ENCODE assay signal across 10 cellular contexts in the genomic region with DNA sequence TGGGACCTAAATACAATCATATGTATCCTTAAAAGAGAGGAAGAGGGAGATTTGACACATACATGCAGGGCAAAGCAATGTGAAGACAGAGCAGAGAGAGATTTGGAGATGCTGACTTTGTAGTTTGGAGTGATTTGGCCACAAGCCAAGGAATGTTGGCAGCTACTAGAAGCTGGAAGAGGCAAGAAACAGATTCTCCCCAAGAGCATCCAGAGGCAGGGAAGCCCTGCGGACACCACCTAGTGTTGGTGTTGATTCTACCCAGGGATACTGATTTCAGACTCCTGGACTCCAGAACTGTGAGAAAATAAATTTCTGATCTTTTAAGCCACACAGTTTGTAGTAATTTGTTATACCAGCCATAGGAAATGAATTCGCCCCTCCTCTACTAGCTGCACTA.
DNase-seq lines count a peak whose midpoint lies in the region; ATAC-seq, FAIRE-seq and TF ChIP-seq lines count a peak whose summit lies in the region.
"Had no signal": no experiment of that assay in that cellular context is flagged by ENCODE, and none has a peak within 500 bp of the region (broad histone marks: within the 10 kb centered on the region; RNA-seq: fewer than 3 reads in every experiment).

No MANE protein-coding gene starts in this region.

- TF ChIP-seq RAD21 in A549 (conservative IDR thresholded peaks at IDR 0.05 in 1 of 2, IDR thresholded peaks at IDR 0.05 in 1 of 2): peak; percentile 18 to 21; a peak in 1 of 5 replicates

- H3K4me1 ChIP-seq in A549: peaks cover 16% of the 10 kb centered on the region

- FAIRE-seq in A549 (lab: Jason Lieb, UNC): no peak

- TF ChIP-seq POLR2A in A549 (IDR thresholded peaks at IDR 0.05; ENCODE audit: low read length): no peak

- H3K4me2 ChIP-seq in A549: no peak overlapping the region

- no peak overlapping the region for H3K27ac ChIP-seq in A549

- DNase-seq in A549 (ENCODE audit: low read depth in 1 of 2, low spot score in 1 of 2) (peak in 1 of 2 experiments; percentile 39), brain pericyte (ENCODE audit: low read depth, low spot score) (peak; percentile 63), left kidney (ENCODE audit: low read depth, low spot score) (peak; percentile 45), NCI-H524 treated with DMSO at 0.1 percent for 48 hours (lab: John Stamatoyannopoulos, UW) (no peak), DMS153 (lab: John Stamatoyannopoulos, UW) (no peak), iPS-NIHi11 (ENCODE audit: low spot score) (no peak), NAMALWA (ENCODE audit: low spot score) (no peak)
- DNase-seq: naive B cell; NK-92 treated with Interleukin-12 subunit alpha and Interleukin-12 subunit beta, amount 100 ng/mL, for 24 hours had no signal

- ATAC-seq in A549: peak in 1 of 2 experiments; percentile 76; a peak in 3 of 6 replicates

- WGBS in A549 (ENCODE audit: missing lambda C conversion rate): 61% methylated on average over 2 of the region's 2 CpGs

- no peaks in the 10 kb centered on the region for H3K9me3 ChIP-seq in A549

- TF ChIP-seq CTCF in A549 (IDR thresholded peaks at IDR 0.05): peak; percentile 16; the same call in 1 of the 3 replicates
- peak; percentile 48 for TF ChIP-seq CTCF in LNCAP (IDR thresholded peaks at IDR 0.05)

- H3K4me3 ChIP-seq in A549: no peak overlapping the region

- POLR2A ChIA-PET in A549 (lab: Yijun Ruan, JAX): no interaction called here

- CTCF ChIA-PET in A549 (lab: Yijun Ruan, JAX): interaction anchor here (1.0 to 5.1 kb wide), 4 partner anchors 12 to 339 kb away, joined by 3 to 21 read pairs (median 4); no protein-coding TSS in a partner anchor

- no peak for TF ChIP-seq EP300 in A549 (IDR thresholded peaks at IDR 0.05)

TF ChIP-seq in A549, 52 proteins besides CTCF, POLR2A, EP300 and RAD21:
- TF ChIP-seq MAFK (IDR thresholded peaks at IDR 0.05; ENCODE audit: partially characterized antibody): peak; percentile 5
- TF ChIP-seq EHMT2 (IDR thresholded peaks at IDR 0.05; ENCODE audit: low read depth): no peak
- TF ChIP-seq POLR2AphosphoS2 (conservative IDR thresholded peaks at IDR 0.05; ENCODE audit: low read length): no peak
- TF ChIP-seq SMC3 (IDR thresholded peaks at IDR 0.05): 0 out of 3 replicates have a peak, but pooled peaks have one; percentile 22

Comparison
In these comparisons a context has a peak if more than half of its experiments do, and no peak if none do; other contexts are left out.
1. DNase-seq: peak in brain pericyte (single experiment) and left kidney (single experiment); none in NCI-H524 treated with DMSO at 0.1 percent for 48 hours (single experiment), DMS153 (single experiment), iPS-NIHi11 (single experiment) and NAMALWA (single experiment).